ENCODE assay signal across 9 cellular contexts in genomic region chr16:629289-630023, GRCh38. TPM values are rescaled to one million over a fixed set of nuclear protein-coding genes. Genes with fewer than 3 reads are reported as not detected.
A peak's percentile ranks its signal among the peaks of the same experiment; 100 is the strongest.
DNase-seq lines count a peak whose midpoint lies in the region; ATAC-seq and TF ChIP-seq lines count a peak whose summit lies in the region.
"Had no signal": no experiment of that assay in that cellular context is flagged by ENCODE, and none has a peak within 500 bp of the region (broad histone marks: within the 10 kb centered on the region; RNA-seq: fewer than 3 reads in every experiment).

No MANE protein-coding gene starts in this region.

- no peak overlapping the region for H3K27ac ChIP-seq in esophagus squamous epithelium
- H3K27ac ChIP-seq: esophagus muscularis mucosa had no signal

- WGBS in esophagus squamous epithelium, 2 donors, result 64 to 77% methylated on average over 4 to 5 of the region's 29 CpGs

- TF ChIP-seq POLR2A in esophagus squamous epithelium (IDR thresholded peaks at IDR 0.05), result no peak

- H3K36me3 ChIP-seq in mucosa of descending colon (ENCODE audit: low read depth) (no peaks in the 10 kb centered on the region), esophagus squamous epithelium (peaks cover 9 to 69% (median 15%) of the 10 kb centered on the region in 3 donors)

- intact Hi-C loops in mucosa of descending colon (cut with DNase I, micrococcal nuclease) (no loop called here), esophagus squamous epithelium (cut with DNase I) (no loop called here)

- peak; percentile 4 for ATAC-seq in mucosa of descending colon
- ATAC-seq: stimulated activated naive CD8-positive, alpha-beta T cell treated with anti-CD3 and anti-CD28 coated beads, Interleukin-15, Interleukin-2, amounts not matched to agents 100 U/mL and 50 U/mL, for 24 hours had no signal

- H3K36me3 Mint-ChIP-seq in brain (peaks cover 10% of the 10 kb centered on the region), HFFc6 (ENCODE audit: low read depth) (peaks cover 6% of the 10 kb centered on the region; the same call in 1 of the 2 replicates)

- H3K27ac Mint-ChIP-seq in brain, result peak overlapping the region in 3 of 5 experiments; percentile 33 to 81 (median 78)
- no peak overlapping the region for H3K27ac Mint-ChIP-seq in HFFc6

- H3K4me3 Mint-ChIP-seq in brain (peak overlapping the region in 1 of 5 experiments; percentile 34), HFFc6 (no peak overlapping the region; the same call in 1 of the 2 replicates)

- H3K4me1 ChIP-seq in mucosa of descending colon (ENCODE audit: low read depth) (peaks cover 13% of the 10 kb centered on the region), esophagus squamous epithelium (peaks cover 20 to 45% (median 29%) of the 10 kb centered on the region in 3 donors)

- no peak overlapping the region for H3K4me3 ChIP-seq in mucosa of descending colon
- H3K4me3 ChIP-seq in esophagus squamous epithelium, result no peak overlapping the region
- H3K4me3 ChIP-seq: esophagus muscularis mucosa, lung had no signal

- peak; percentile 82 for DNase-seq in DMS 273 (lab: John Stamatoyannopoulos, UW; ENCODE audit: unreplicated experiment)
- peak in 1 of 3 donors; percentile 28 for DNase-seq in mucosa of descending colon
- no peak for DNase-seq in esophagus squamous epithelium (lab: John Stamatoyannopoulos, UW)
- no peak for DNase-seq in NCI-H2107 (lab: John Stamatoyannopoulos, UW)
- DNase-seq in HFFc6, result no peak
- DNase-seq: stimulated activated naive CD8-positive, alpha-beta T cell treated with anti-CD3 and anti-CD28 coated beads, Interleukin-15, Interleukin-2, amounts not matched to agents 100 U/mL and 50 U/mL, for 24 hours had no signal

- H3K27me3 Mint-ChIP-seq in brain (no peaks in the 10 kb centered on the region), HFFc6 (ENCODE audit: insufficient read depth) (no peaks in the 10 kb centered on the region; the same call in 1 of the 2 replicates)

- H3K9me3 ChIP-seq in mucosa of descending colon (no peaks in the 10 kb centered on the region), esophagus squamous epithelium (no peaks in the 10 kb centered on the region)
- H3K9me3 ChIP-seq: esophagus muscularis mucosa had no signal

- H3K27me3 ChIP-seq in esophagus squamous epithelium, result no peaks in the 10 kb centered on the region

- TF ChIP-seq CTCF in brain (conservative IDR thresholded peaks at IDR 0.05) (no peak), mucosa of descending colon (IDR thresholded peaks at IDR 0.05) (no peak), esophagus squamous epithelium (IDR thresholded peaks at IDR 0.05) (no peak), HFFc6 (IDR thresholded peaks at IDR 0.05) (no peak)

- H3K4me1 Mint-ChIP-seq in brain (peaks cover 17% of the 10 kb centered on the region), HFFc6 (ENCODE audit: low read depth) (peaks cover 14% of the 10 kb centered on the region)

- H3K9me3 Mint-ChIP-seq in brain (no peaks in the 10 kb centered on the region), HFFc6 (no peaks in the 10 kb centered on the region)

RNA-seq across cellular contexts. Expression of gene WFIKKN1, which starts 1.3 kb away (rescaled TPM):
- 1.4 TPM for polyA plus RNA-seq in brain (ENCODE audit: insufficient read depth, low read depth, low replicate concordance)
- total RNA-seq in mucosa of descending colon (1 to 10 TPM; 1.1 to 2.2 (median 1.6) TPM), esophagus squamous epithelium (1 to 10 TPM in 1 of 4 donors, under 1 TPM in 3; under 0.01 to 1.8 (median 0.29) TPM)
- total RNA-seq in HFFc6 (2021; fragmentation: NEBNext Ultra II Directional; extraction: Animal tissue kit (Norgen Biotek cat#: 25700)), result under 1 TPM in 2 of 6 experiments, not detected in 4; 0.02 to 0.14 TPM

RNA-seq across cellular contexts. Expression of gene METTL26, which starts 6.6 kb away (rescaled TPM):
- 191 TPM for polyA plus RNA-seq in brain (ENCODE audit: insufficient read depth, low read depth, low replicate concordance)
- total RNA-seq in mucosa of descending colon (10 to 100 TPM; 40.3 to 52.4 (median 50.0) TPM), esophagus squamous epithelium (100 to 1,000 TPM in 1 of 4 donors, 10 to 100 TPM in 3; 69.6 to 105 (median 79.9) TPM)
- 100 to 1,000 TPM in 5 of 6 experiments, 10 to 100 TPM in 1; 91.6 to 115 (median 105) TPM for total RNA-seq in HFFc6 (2021; fragmentation: NEBNext Ultra II Directional; extraction: Animal tissue kit (Norgen Biotek cat#: 25700))

RNA-seq across cellular contexts. Expression of gene MCRIP2, which starts 12.2 kb away (rescaled TPM):
- polyA plus RNA-seq in brain (ENCODE audit: insufficient read depth, low read depth, low replicate concordance), result 22.6 TPM
- 100 to 1,000 TPM in 2 of 3 donors, 10 to 100 TPM in 1; 76.3 to 116 (median 100) TPM for total RNA-seq in mucosa of descending colon
- 10 to 100 TPM; 17.3 to 35.6 (median 28.1) TPM for total RNA-seq in esophagus squamous epithelium
- total RNA-seq in HFFc6 (2021; fragmentation: NEBNext Ultra II Directional; extraction: Animal tissue kit (Norgen Biotek cat#: 25700)), result 10 to 100 TPM; 18.8 to 30.8 (median 24.2) TPM

RNA-seq across cellular contexts. Expression of gene WDR90, which starts 19.7 kb away (rescaled TPM):
- polyA plus RNA-seq in brain (ENCODE audit: insufficient read depth, low read depth, low replicate concordance), result 12.5 TPM
- total RNA-seq in mucosa of descending colon, result 10 to 100 TPM; 35.0 to 54.9 (median 50.2) TPM
- total RNA-seq in esophagus squamous epithelium, result 10 to 100 TPM in 3 of 4 donors, 1 to 10 TPM in 1; 7.2 to 26.5 (median 15.8) TPM
- 10 to 100 TPM; 11.6 to 19.0 (median 17.7) TPM for total RNA-seq in HFFc6 (2021; fragmentation: NEBNext Ultra II Directional; extraction: Animal tissue kit (Norgen Biotek cat#: 25700))

RNA-seq across cellular contexts. Expression of gene RHOT2, which starts 38.5 kb away (rescaled TPM):
- 65.6 TPM for polyA plus RNA-seq in brain (ENCODE audit: insufficient read depth, low read depth, low replicate concordance)
- 100 to 1,000 TPM; 124 to 138 (median 127) TPM for total RNA-seq in mucosa of descending colon
- 10 to 100 TPM; 28.4 to 70.2 (median 48.9) TPM for total RNA-seq in esophagus squamous epithelium
- total RNA-seq in HFFc6 (2021; fragmentation: NEBNext Ultra II Directional; extraction: Animal tissue kit (Norgen Biotek cat#: 25700)), result 10 to 100 TPM; 73.9 to 93.4 (median 84.8) TPM
